35 cellular contexts compared by ENCODE assay signal in genomic region chr17:10815318-10815717, GRCh38. TPM values are rescaled to one million over a fixed set of nuclear protein-coding genes. Genes with fewer than 3 reads are reported as not detected.
"Had no signal": no experiment of that assay in that cellular context is flagged by ENCODE, and none has a peak within 500 bp of the region (broad histone marks: within the 10 kb centered on the region; RNA-seq: fewer than 3 reads in every experiment).

No MANE protein-coding gene starts in this region.

- H3K27ac ChIP-seq: adrenal gland, body of pancreas, dorsolateral prefrontal cortex, gastroesophageal sphincter, hepatocyte, parathyroid adenoma, upper lobe of right lung had no signal

- DNase-seq: activated CD4-positive, alpha-beta T cell treated with anti-CD3 and anti-CD28 coated beads for 4 hours; activated CD4-positive, alpha-beta T cell treated with anti-CD3 and anti-CD28 coated beads, Interleukin-2, amount 50 U/mL, for 48 hours; activated CD8-positive, alpha-beta memory T cell treated with anti-CD3 and anti-CD28 coated beads for 24 hours; activated effector memory CD4-positive, alpha-beta T cell treated with anti-CD3 and anti-CD28 coated beads, Interleukin-2, amount 50 U/mL, for 16 hours; activated naive CD4-positive, alpha-beta T cell treated with anti-CD3 and anti-CD28 coated beads for 36 hours; activated naive CD8-positive, alpha-beta T cell treated with anti-CD3 and anti-CD28 coated beads for 36 hours; activated T-cell treated with anti-CD3 and anti-CD28 coated beads, Interleukin-2, amount 50 U/mL, for 1 hour; adrenal gland; aorta; body of pancreas; dorsolateral prefrontal cortex; effector memory CD8-positive, alpha-beta T cell; erythroblast; islet precursor cell; left ventricle myocardium superior; naive thymus-derived CD8-positive, alpha-beta T cell; occipital lobe; right cardiac atrium; stimulated activated CD4-positive, alpha-beta T cell treated with anti-CD3 and anti-CD28 coated beads, Interleukin-12 subunit alpha, Interleukin-12 subunit beta, amount 100 ng/mL, for 4 hours; stimulated activated CD4-positive, alpha-beta T cell treated with anti-CD3 and anti-CD28 coated beads, Interleukin-4, amount 100 ng/mL, for 1 hour; substantia nigra; T-helper 1 cell; upper lobe of right lung had no signal

- H3K9ac ChIP-seq: parathyroid adenoma had no signal

- H3K27me3 Mint-ChIP-seq: activated naive CD8-positive, alpha-beta T cell treated with anti-CD3 and anti-CD28 coated beads for 36 hours had no signal

- H3K9me3 Mint-ChIP-seq: activated naive CD4-positive, alpha-beta T cell treated with anti-CD3 and anti-CD28 coated beads for 36 hours; activated naive CD8-positive, alpha-beta T cell treated with anti-CD3 and anti-CD28 coated beads for 36 hours; activated T-helper 1 cell treated with anti-CD3 and anti-CD28 coated beads, Interleukin-12 subunit alpha, Interleukin-12 subunit beta, Interleukin-2, Interleukin-4 antibody, amounts not matched to agents 30 ng/mL and 10 ng/mL and 1 ng/mL, durations not matched to agents 14 hours and 24 hours and 36 hours; effector memory CD8-positive, alpha-beta T cell; naive thymus-derived CD8-positive, alpha-beta T cell; neural crest cell; stimulated activated naive CD8-positive, alpha-beta T cell treated with anti-CD3 and anti-CD28 coated beads, Interleukin-15, Interleukin-2, amounts not matched to agents 100 ng/mL and 50 ng/mL, for 24 hours; T-helper 2 cell treated with Interferon-gamma antibody and Interleukin-4, amounts not matched to agents 5 μg/mL and 100 μg/mL, for 36 hours had no signal

- H3K36me3 ChIP-seq: adrenal gland, gastroesophageal sphincter, upper lobe of right lung had no signal

- H3K27me3 ChIP-seq: adrenal gland, body of pancreas, gastroesophageal sphincter, hepatocyte, upper lobe of right lung had no signal

- H3K4me3 Mint-ChIP-seq: activated naive CD4-positive, alpha-beta T cell treated with anti-CD3 and anti-CD28 coated beads for 36 hours; activated naive CD8-positive, alpha-beta T cell treated with anti-CD3 and anti-CD28 coated beads for 36 hours; activated T-helper 1 cell treated with anti-CD3 and anti-CD28 coated beads, Interleukin-12 subunit alpha, Interleukin-12 subunit beta, Interleukin-2, Interleukin-4 antibody, amounts not matched to agents 30 ng/mL and 10 ng/mL and 1 ng/mL, durations not matched to agents 14 hours and 24 hours and 36 hours; effector memory CD8-positive, alpha-beta T cell; naive thymus-derived CD8-positive, alpha-beta T cell; neural crest cell; stimulated activated naive CD8-positive, alpha-beta T cell treated with anti-CD3 and anti-CD28 coated beads, Interleukin-15, Interleukin-2, amounts not matched to agents 100 ng/mL and 50 ng/mL, for 24 hours; T-helper 2 cell treated with Interferon-gamma antibody and Interleukin-4, amounts not matched to agents 5 μg/mL and 100 μg/mL, for 36 hours had no signal

- H3K9me3 ChIP-seq: adrenal gland, body of pancreas, gastroesophageal sphincter, upper lobe of right lung had no signal

- H3K4me3 ChIP-seq: adrenal gland, body of pancreas, dorsolateral prefrontal cortex, gastroesophageal sphincter, hepatocyte, upper lobe of right lung had no signal

- H3K4me1 Mint-ChIP-seq: activated naive CD8-positive, alpha-beta T cell treated with anti-CD3 and anti-CD28 coated beads for 36 hours; neural crest cell had no signal

- H3K4me1 ChIP-seq: adrenal gland, body of pancreas, gastroesophageal sphincter, parathyroid adenoma, upper lobe of right lung had no signal

- H3K36me3 Mint-ChIP-seq: activated naive CD8-positive, alpha-beta T cell treated with anti-CD3 and anti-CD28 coated beads for 36 hours; naive thymus-derived CD8-positive, alpha-beta T cell had no signal

- H3K27ac Mint-ChIP-seq: activated naive CD4-positive, alpha-beta T cell treated with anti-CD3 and anti-CD28 coated beads for 36 hours; activated naive CD8-positive, alpha-beta T cell treated with anti-CD3 and anti-CD28 coated beads for 36 hours; activated T-helper 1 cell treated with anti-CD3 and anti-CD28 coated beads, Interleukin-12 subunit alpha, Interleukin-12 subunit beta, Interleukin-2, Interleukin-4 antibody, amounts not matched to agents 30 ng/mL and 10 ng/mL and 1 ng/mL, durations not matched to agents 14 hours and 24 hours and 36 hours; effector memory CD8-positive, alpha-beta T cell; stimulated activated naive CD8-positive, alpha-beta T cell treated with anti-CD3 and anti-CD28 coated beads, Interleukin-15, Interleukin-2, amounts not matched to agents 100 ng/mL and 50 ng/mL, for 24 hours; T-helper 2 cell treated with Interferon-gamma antibody and Interleukin-4, amounts not matched to agents 5 μg/mL and 100 μg/mL, for 36 hours had no signal

- ATAC-seq: body of pancreas; effector memory CD8-positive, alpha-beta T cell; gastroesophageal sphincter; left ventricle myocardium superior; naive thymus-derived CD8-positive, alpha-beta T cell; upper lobe of right lung had no signal

RNA-seq across cellular contexts. Expression of gene TMEM238L, which starts 11.4 kb away (rescaled TPM):
- total RNA-seq: activated naive CD4-positive, alpha-beta T cell treated with anti-CD3 and anti-CD28 coated beads for 36 hours; activated naive CD8-positive, alpha-beta T cell treated with anti-CD3 and anti-CD28 coated beads for 36 hours; activated T-helper 1 cell treated with anti-CD3 and anti-CD28 coated beads, Interleukin-12 subunit alpha, Interleukin-12 subunit beta, Interleukin-2, Interleukin-4 antibody, amounts not matched to agents 30 ng/mL and 10 ng/mL and 1 ng/mL, durations not matched to agents 14 hours and 24 hours and 36 hours; aorta; body of pancreas; fibroblast of lung; fibroblast of villous mesenchyme; gastroesophageal sphincter; left ventricle myocardium superior; lung microvascular endothelial cell; mesenteric fat pad; naive thymus-derived CD8-positive, alpha-beta T cell; neural crest cell; occipital lobe; right cardiac atrium; skeletal muscle tissue; upper lobe of right lung had no signal

RNA-seq across cellular contexts. Expression of gene PIRT, which starts 22.6 kb away (rescaled TPM):
- total RNA-seq: activated naive CD4-positive, alpha-beta T cell treated with anti-CD3 and anti-CD28 coated beads for 36 hours; activated naive CD8-positive, alpha-beta T cell treated with anti-CD3 and anti-CD28 coated beads for 36 hours; activated T-helper 1 cell treated with anti-CD3 and anti-CD28 coated beads, Interleukin-12 subunit alpha, Interleukin-12 subunit beta, Interleukin-2, Interleukin-4 antibody, amounts not matched to agents 30 ng/mL and 10 ng/mL and 1 ng/mL, durations not matched to agents 14 hours and 24 hours and 36 hours; fibroblast of lung; fibroblast of villous mesenchyme; hepatocyte; left ventricle myocardium superior; lung microvascular endothelial cell; mesenteric fat pad; naive thymus-derived CD8-positive, alpha-beta T cell; skeletal muscle tissue; upper lobe of right lung had no signal
